ENCODE assay signal across 2 cellular contexts in genomic region chr4:76895619-76896018, GRCh38.
TF ChIP-seq lines count a peak whose summit lies in the region.

No MANE protein-coding gene starts in this region.

TF ChIP-seq in HCT116, 20 proteins besides CTCF, POLR2A, EP300 and RAD21:
- TF ChIP-seq JUND (IDR thresholded peaks at IDR 0.05) (no peak), EZH2phosphoT487 (IDR thresholded peaks at IDR 0.05; ENCODE audit: borderline replicate concordance) (no peak), CEBPB (IDR thresholded peaks at IDR 0.05; ENCODE audit: low read depth) (no peak), TCF7L2 (IDR thresholded peaks at IDR 0.05; ENCODE audit: borderline replicate concordance, extremely low read depth, insufficient read depth, insufficient read length) (no peak), CBX3 (IDR thresholded peaks at IDR 0.05; ENCODE audit: low read depth) (no peak), FOSL1 (IDR thresholded peaks at IDR 0.05; ENCODE audit: low read depth) (no peak), SRF (IDR thresholded peaks at IDR 0.05; ENCODE audit: low read depth) (no peak)

TF ChIP-seq in H1, 55 proteins besides CTCF, POLR2A, EP300 and RAD21:
- TF ChIP-seq ATF3 (IDR thresholded peaks at IDR 0.05; ENCODE audit: insufficient read depth, low read depth, low read length): no peak
- no peak for TF ChIP-seq TBP (IDR thresholded peaks at IDR 0.05; ENCODE audit: low read depth, low read length)
- no peak for TF ChIP-seq KDM4A (IDR thresholded peaks at IDR 0.05; ENCODE audit: low read depth, low read length, severe bottlenecking)
- TF ChIP-seq USF2 (IDR thresholded peaks at IDR 0.05; ENCODE audit: low read length): no peak
- TF ChIP-seq SIX5 (IDR thresholded peaks at IDR 0.05; ENCODE audit: low read depth, low read length): no peak
- TF ChIP-seq HDAC2 (IDR thresholded peaks at IDR 0.05; ENCODE audit: borderline replicate concordance in 1 of 2, low read depth in 2 of 2, low read length in 2 of 2): no peak
- no peak for TF ChIP-seq BACH1 (IDR thresholded peaks at IDR 0.05; ENCODE audit: low read length)
- no peak for TF ChIP-seq NRF1 (IDR thresholded peaks at IDR 0.05; ENCODE audit: low read depth, low read length)
- no peak for TF ChIP-seq EZH2 (IDR thresholded peaks at IDR 0.05; ENCODE audit: low read depth, low read length, severe bottlenecking)
- no peak for TF ChIP-seq BCL11A (IDR thresholded peaks at IDR 0.05; ENCODE audit: low read depth in 2 of 2, low read length in 2 of 2)
- no peak for TF ChIP-seq ZNF274 (IDR thresholded peaks at IDR 0.05; ENCODE audit: borderline replicate concordance, extremely low read depth, low read length)
- no peak for TF ChIP-seq EGR1 (IDR thresholded peaks at IDR 0.05; ENCODE audit: borderline replicate concordance, low read depth, low read length)
- no peak for TF ChIP-seq CTBP2 (IDR thresholded peaks at IDR 0.05; ENCODE audit: borderline replicate concordance, insufficient read depth, insufficient read length, low read length)
- no peak for TF ChIP-seq NANOG (IDR thresholded peaks at IDR 0.05; ENCODE audit: insufficient read depth, low read depth, low read length, poor library complexity, severe bottlenecking)
- TF ChIP-seq HDAC6 (IDR thresholded peaks at IDR 0.05; ENCODE audit: low read depth, low read length): no peak
- TF ChIP-seq CHD1 (IDR thresholded peaks at IDR 0.05; ENCODE audit: low read depth, low read length): no peak
- TF ChIP-seq CBX8 (IDR thresholded peaks at IDR 0.05; ENCODE audit: borderline replicate concordance, low read depth, low read length): no peak
- TF ChIP-seq PHF8 (conservative IDR thresholded peaks at IDR 0.05; ENCODE audit: low read depth, low read length): no peak
- TF ChIP-seq POU5F1 (IDR thresholded peaks at IDR 0.05; ENCODE audit: low read depth, low read length): no peak
